Comparison of ENCODE assay signal across 2 cellular contexts in the genomic region with DNA sequence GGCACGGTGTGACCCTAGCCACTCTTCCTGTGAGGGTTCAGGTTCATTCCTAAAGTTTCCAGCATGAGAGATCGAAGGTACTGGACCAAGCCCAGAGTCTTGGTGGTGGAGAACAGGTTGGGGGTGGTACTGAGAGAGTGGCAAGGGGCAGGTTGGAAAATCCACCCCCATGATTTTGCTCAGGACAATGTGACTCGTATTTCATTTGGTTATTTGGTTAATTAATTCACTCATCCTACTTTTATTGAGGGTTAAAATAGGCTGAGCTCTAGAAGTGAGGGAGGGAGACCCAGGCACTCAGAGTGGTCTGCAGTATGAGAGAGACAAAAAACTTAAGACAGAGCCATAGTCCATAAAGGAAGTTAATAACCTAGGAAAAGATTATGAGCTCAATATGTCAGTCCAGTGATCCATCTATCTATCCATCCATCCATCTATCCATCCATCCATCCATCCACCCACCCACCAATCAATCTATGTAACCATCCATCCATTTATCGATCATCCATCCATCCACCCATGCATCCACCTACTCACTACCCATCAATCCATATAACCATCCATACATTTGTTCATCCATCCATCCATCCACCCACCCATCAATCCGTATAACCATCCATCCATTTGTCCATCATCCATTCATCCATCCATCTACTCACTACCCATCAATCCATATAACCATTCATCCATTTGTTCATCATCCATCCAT.
TF ChIP-seq lines count a peak whose summit lies in the region.

No MANE protein-coding gene starts in this region.

TF ChIP-seq in HEK293, 187 proteins besides CTCF, POLR2A, EP300 and RAD21 (continued from another document):
- TF ChIP-seq ZNF518A (tag by site-specific recombination; conservative IDR thresholded peaks at IDR 0.05; ENCODE audit: low read depth) = no peak
- no peak for TF ChIP-seq ZNF692 (tag by site-specific recombination; IDR thresholded peaks at IDR 0.05)
- TF ChIP-seq ZNF366 (tag by site-specific recombination; conservative IDR thresholded peaks at IDR 0.05) = peak; percentile 56
- TF ChIP-seq ZNF23 (tag by site-specific recombination; IDR thresholded peaks at IDR 0.05; ENCODE audit: borderline replicate concordance) = no peak
- peak; percentile 100 for TF ChIP-seq ZBTB17 (tag by site-specific recombination; IDR thresholded peaks at IDR 0.05)
- no peak for TF ChIP-seq SP2 (tag by site-specific recombination; IDR thresholded peaks at IDR 0.05)
- TF ChIP-seq ZNF214 (tag by site-specific recombination; IDR thresholded peaks at IDR 0.05; ENCODE audit: borderline replicate concordance) = no peak
- TF ChIP-seq ZBTB1 (tag by site-specific recombination; IDR thresholded peaks at IDR 0.05) = no peak
- no peak for TF ChIP-seq ZNF785 (tag by site-specific recombination; IDR thresholded peaks at IDR 0.05)

TF ChIP-seq in HepG2, 621 proteins besides CTCF, POLR2A, EP300 and RAD21 (continued from another document and continues in another):
- TF ChIP-seq, protein P1, sequence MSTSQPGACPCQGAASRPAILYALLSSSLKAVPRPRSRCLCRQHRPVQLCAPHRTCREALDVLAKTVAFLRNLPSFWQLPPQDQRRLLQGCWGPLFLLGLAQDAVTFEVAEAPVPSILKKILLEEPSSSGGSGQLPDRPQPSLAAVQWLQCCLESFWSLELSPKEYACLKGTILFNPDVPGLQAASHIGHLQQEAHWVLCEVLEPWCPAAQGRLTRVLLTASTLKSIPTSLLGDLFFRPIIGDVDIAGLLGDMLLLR (CRISPR knock-in tag; IDR thresholded peaks at IDR 0.05) = no peak
- TF ChIP-seq ZBTB34 (CRISPR knock-in tag; IDR thresholded peaks at IDR 0.05) (no peak), FOXP1 (IDR thresholded peaks at IDR 0.05) (peak; percentile 42; the same call in 1 of the 2 replicates), FOXP1 (CRISPR knock-in tag; IDR thresholded peaks at IDR 0.05) (no peak), RERE (CRISPR knock-in tag; IDR thresholded peaks at IDR 0.05; ENCODE audit: low read depth) (no peak), ZNF563 (CRISPR knock-in tag; IDR thresholded peaks at IDR 0.05) (no peak), KMT2B (CRISPR knock-in tag; IDR thresholded peaks at IDR 0.05) (no peak), ZEB1 (IDR thresholded peaks at IDR 0.05; ENCODE audit: insufficient replicate concordance, low read depth) (no peak), ZSCAN20 (CRISPR knock-in tag; IDR thresholded peaks at IDR 0.05; ENCODE audit: borderline replicate concordance) (0 out of 2 replicates have a peak, but pooled peaks have one; percentile 61), HNRNPL (IDR thresholded peaks at IDR 0.05; ENCODE audit: low read depth, low read length) (0 out of 2 replicates have a peak, but pooled peaks have one; percentile 39), ZNF678 (CRISPR knock-in tag; IDR thresholded peaks at IDR 0.05) (no peak), ZNF12 (CRISPR knock-in tag; IDR thresholded peaks at IDR 0.05) (no peak), ZSCAN25 (CRISPR knock-in tag; IDR thresholded peaks at IDR 0.05) (no peak), SALL1 (CRISPR knock-in tag; IDR thresholded peaks at IDR 0.05) (no peak), ZNF382 (CRISPR knock-in tag; IDR thresholded peaks at IDR 0.05; ENCODE audit: borderline replicate concordance) (no peak), ZNF850 (CRISPR knock-in tag; conservative IDR thresholded peaks at IDR 0.05) (no peak), NCOR1 (IDR thresholded peaks at IDR 0.05; ENCODE audit: borderline replicate concordance, low read length) (no peak), ZFP1 (CRISPR knock-in tag; IDR thresholded peaks at IDR 0.05) (no peak), STAT6 (CRISPR knock-in tag; IDR thresholded peaks at IDR 0.05; ENCODE audit: borderline replicate concordance) (no peak), KLF13 (CRISPR knock-in tag; IDR thresholded peaks at IDR 0.05) (no peak), HNRNPLL (IDR thresholded peaks at IDR 0.05; ENCODE audit: low read depth, low read length, poor library complexity, severe bottlenecking) (peak; percentile 79), KDM4B (CRISPR knock-in tag; IDR thresholded peaks at IDR 0.05) (no peak), ZMAT3 (CRISPR knock-in tag; conservative IDR thresholded peaks at IDR 0.05) (no peak; the same call in 1 of the 2 replicates), TRAFD1 (CRISPR knock-in tag; IDR thresholded peaks at IDR 0.05; ENCODE audit: borderline replicate concordance) (no peak), ZNF772 (CRISPR knock-in tag; IDR thresholded peaks at IDR 0.05) (no peak), ZNF784 (CRISPR knock-in tag; IDR thresholded peaks at IDR 0.05; ENCODE audit: borderline replicate concordance) (no peak; the same call in 1 of the 2 replicates), STAT5B (CRISPR knock-in tag; IDR thresholded peaks at IDR 0.05) (no peak), ZNF292 (CRISPR knock-in tag; IDR thresholded peaks at IDR 0.05; ENCODE audit: borderline replicate concordance, low read depth) (no peak), TMF1 (CRISPR knock-in tag; IDR thresholded peaks at IDR 0.05; ENCODE audit: low read depth) (0 out of 2 replicates have a peak, but pooled peaks have one; percentile 44), NFE2L2 (IDR thresholded peaks at IDR 0.05; ENCODE audit: low read length) (no peak), ZNF776 (CRISPR knock-in tag; IDR thresholded peaks at IDR 0.05) (peak; percentile 58; the same call in 1 of the 2 replicates), ZBTB42 (CRISPR knock-in tag; IDR thresholded peaks at IDR 0.05) (no peak), ZNF3 (CRISPR knock-in tag; IDR thresholded peaks at IDR 0.05) (no peak), ZNF674 (CRISPR knock-in tag; IDR thresholded peaks at IDR 0.05; ENCODE audit: low read depth) (no peak), ZNF124 (CRISPR knock-in tag; IDR thresholded peaks at IDR 0.05) (no peak), IKZF1 (IDR thresholded peaks at IDR 0.05) (peak; percentile 94; the same call in 1 of the 2 replicates), SIX1 (CRISPR knock-in tag; IDR thresholded peaks at IDR 0.05; ENCODE audit: borderline replicate concordance) (no peak), ZNF501 (CRISPR knock-in tag; IDR thresholded peaks at IDR 0.05) (no peak), NR2F2 (IDR thresholded peaks at IDR 0.05; ENCODE audit: borderline replicate concordance, low read depth) (peak; percentile 15; the same call in 1 of the 2 replicates), SMYD3 (CRISPR knock-in tag; IDR thresholded peaks at IDR 0.05) (0 out of 2 replicates have a peak, but pooled peaks have one; percentile 75)
- TF ChIP-seq, protein P2, sequence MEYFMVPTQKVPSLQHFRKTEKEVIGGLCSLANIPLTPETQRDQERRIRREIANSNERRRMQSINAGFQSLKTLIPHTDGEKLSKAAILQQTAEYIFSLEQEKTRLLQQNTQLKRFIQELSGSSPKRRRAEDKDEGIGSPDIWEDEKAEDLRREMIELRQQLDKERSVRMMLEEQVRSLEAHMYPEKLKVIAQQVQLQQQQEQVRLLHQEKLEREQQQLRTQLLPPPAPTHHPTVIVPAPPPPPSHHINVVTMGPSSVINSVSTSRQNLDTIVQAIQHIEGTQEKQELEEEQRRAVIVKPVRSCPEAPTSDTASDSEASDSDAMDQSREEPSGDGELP (IDR thresholded peaks at IDR 0.05; ENCODE audit: borderline replicate concordance, low read depth) = no peak
- TF ChIP-seq, protein P3, sequence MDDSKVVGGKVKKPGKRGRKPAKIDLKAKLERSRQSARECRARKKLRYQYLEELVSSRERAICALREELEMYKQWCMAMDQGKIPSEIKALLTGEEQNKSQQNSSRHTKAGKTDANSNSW (CRISPR knock-in tag; IDR thresholded peaks at IDR 0.05; ENCODE audit: borderline replicate concordance) = no peak
- TF ChIP-seq, protein P4, sequence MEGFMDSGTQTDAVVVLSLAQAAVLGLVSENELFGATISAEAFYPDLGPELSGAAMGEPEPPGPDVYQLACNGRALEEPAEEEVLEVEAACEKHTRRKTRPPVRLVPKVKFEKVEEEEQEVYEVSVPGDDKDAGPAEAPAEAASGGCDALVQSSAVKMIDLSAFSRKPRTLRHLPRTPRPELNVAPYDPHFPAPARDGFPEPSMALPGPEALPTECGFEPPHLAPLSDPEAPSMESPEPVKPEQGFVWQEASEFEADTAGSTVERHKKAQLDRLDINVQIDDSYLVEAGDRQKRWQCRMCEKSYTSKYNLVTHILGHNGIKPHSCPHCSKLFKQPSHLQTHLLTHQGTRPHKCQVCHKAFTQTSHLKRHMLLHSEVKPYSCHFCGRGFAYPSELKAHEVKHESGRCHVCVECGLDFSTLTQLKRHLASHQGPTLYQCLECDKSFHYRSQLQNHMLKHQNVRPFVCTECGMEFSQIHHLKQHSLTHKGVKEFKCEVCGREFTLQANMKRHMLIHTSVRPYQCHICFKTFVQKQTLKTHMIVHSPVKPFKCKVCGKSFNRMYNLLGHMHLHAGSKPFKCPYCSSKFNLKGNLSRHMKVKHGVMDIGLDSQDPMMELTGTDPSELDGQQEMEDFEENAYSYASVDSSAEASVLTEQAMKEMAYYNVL (CRISPR knock-in tag; IDR thresholded peaks at IDR 0.05; ENCODE audit: borderline replicate concordance) = peak; percentile 99
